In genomic region chr10:67288688-67289410, GRCh38 we compare ENCODE assay signal across 1 cellular context.
TF ChIP-seq lines count a peak whose summit lies in the region.

No MANE protein-coding gene starts in this region.

TF ChIP-seq in HepG2, 621 proteins besides CTCF, POLR2A, EP300 and RAD21 (continued from another document):
- TF ChIP-seq ZHX1 (CRISPR knock-in tag; IDR thresholded peaks at IDR 0.05; ENCODE audit: low read depth) (no peak), NR2C2 (CRISPR knock-in tag; IDR thresholded peaks at IDR 0.05; ENCODE audit: borderline replicate concordance) (peak; percentile 64), E2F5 (CRISPR knock-in tag; conservative IDR thresholded peaks at IDR 0.05) (no peak), ZBTB38 (CRISPR knock-in tag; IDR thresholded peaks at IDR 0.05) (no peak), ELK4 (CRISPR knock-in tag; IDR thresholded peaks at IDR 0.05; ENCODE audit: borderline replicate concordance) (no peak), TP53 (CRISPR knock-in tag; conservative IDR thresholded peaks at IDR 0.05) (no peak), GFI1 (CRISPR knock-in tag; IDR thresholded peaks at IDR 0.05; ENCODE audit: borderline replicate concordance) (no peak), HNF1A (IDR thresholded peaks at IDR 0.05; ENCODE audit: low read depth) (peak; percentile 80), HNF1A (CRISPR knock-in tag; IDR thresholded peaks at IDR 0.05; ENCODE audit: borderline replicate concordance) (peak; percentile 44; the same call in 1 of the 2 replicates), EZH2 (conservative IDR thresholded peaks at IDR 0.05; ENCODE audit: low read depth, low read length) (no peak), MAX (IDR thresholded peaks at IDR 0.05) (no peak), HMGA1 (CRISPR knock-in tag; conservative IDR thresholded peaks at IDR 0.05) (no peak), ZNF142 (CRISPR knock-in tag; IDR thresholded peaks at IDR 0.05) (no peak), CCAR2 (optimal IDR thresholded peaks at IDR 0.05; ENCODE audit: low read depth, low read length) (no peak), ZNF570 (CRISPR knock-in tag; IDR thresholded peaks at IDR 0.05; ENCODE audit: borderline replicate concordance) (no peak), ZC3H13 (CRISPR knock-in tag; IDR thresholded peaks at IDR 0.05) (no peak), PPARG (CRISPR knock-in tag; conservative IDR thresholded peaks at IDR 0.05) (no peak), ATF4 (CRISPR knock-in tag; IDR thresholded peaks at IDR 0.05) (no peak), HNRNPLL (IDR thresholded peaks at IDR 0.05; ENCODE audit: low read depth, low read length, poor library complexity, severe bottlenecking) (no peak), ZGPAT (CRISPR knock-in tag; IDR thresholded peaks at IDR 0.05) (no peak; the same call in 1 of the 2 replicates), ZNF563 (CRISPR knock-in tag; IDR thresholded peaks at IDR 0.05) (no peak), ZNF75D (CRISPR knock-in tag; IDR thresholded peaks at IDR 0.05; ENCODE audit: borderline replicate concordance) (no peak)
TF ChIP-seq in HepG2: peak in this region for 28.
